ENCODE assay signal across 14 cellular contexts in genomic region chr7:133207687-133208086, GRCh38. TPM values are rescaled to one million over a fixed set of nuclear protein-coding genes. Genes with fewer than 3 reads are reported as not detected.
DNase-seq lines count a peak whose midpoint lies in the region; ATAC-seq, FAIRE-seq and TF ChIP-seq lines count a peak whose summit lies in the region.
"Had no signal": no experiment of that assay in that cellular context is flagged by ENCODE, and none has a peak within 500 bp of the region (broad histone marks: within the 10 kb centered on the region; RNA-seq: fewer than 3 reads in every experiment).

No MANE protein-coding gene starts in this region.

- CTCF ChIA-PET in GM10248 (lab: Yijun Ruan, JAX) = interaction anchor here (1.7 kb wide), 1 partner anchor 10 kb away, joined by 5 read pairs; no protein-coding TSS in a partner anchor
- CTCF ChIA-PET in GM12878 (lab: Yijun Ruan, JAX) = interaction anchor here (0.6 to 1.2 kb wide), 3 partner anchors 12 to 1118 kb away, joined by 3 to 4 read pairs (median 4); no protein-coding TSS in a partner anchor

- H3K4me3 Mint-ChIP-seq in activated naive CD8-positive, alpha-beta T cell treated with anti-CD3 and anti-CD28 coated beads for 36 hours = no peak overlapping the region
- H3K4me3 Mint-ChIP-seq: activated CD4-positive, alpha-beta T cell treated with anti-CD3 and anti-CD28 coated beads, Interleukin-2, amount 10 ng/mL, durations not matched to agents 24 days and 14 days; naive thymus-derived CD4-positive, alpha-beta T cell; stimulated activated naive CD8-positive, alpha-beta T cell treated with anti-CD3 and anti-CD28 coated beads, Interleukin-15, amount 100 ng/mL, for 72 hours had no signal

- H2AK5ac ChIP-seq in neuronal stem cell (ENCODE audit: low read depth, low read length) = no peak overlapping the region

- TF ChIP-seq CTCF in GM10248 (IDR thresholded peaks at IDR 0.05; ENCODE audit: control extremely low read depth, extremely low read depth, low read depth, missing control alignments) (peak; percentile 7), GM12878 (IDR thresholded peaks at IDR 0.05 in 2 of 3, conservative IDR thresholded peaks at IDR 0.05 in 1 of 3; ENCODE audit: control insufficient read depth in 2 of 3, extremely low read depth in 1 of 3, insufficient read depth in 1 of 3, low read depth in 3 of 3, low read length in 3 of 3) (peak; percentile 24 to 36 (median 28); a peak in 4 of 6 replicates)

- in situ Hi-C loops in GM12878 (cut with MboI) = no loop called here

- no TSS peak for BruUV-seq in GM12878 (replicated peaks; lab: Mats Ljungman, UMichigan)

- FAIRE-seq in GM12878 (lab: Jason Lieb, UNC) = no peak

- H2BK15ac ChIP-seq in neuronal stem cell (ENCODE audit: low read length) = no peak overlapping the region

- H2BK12ac ChIP-seq in neuronal stem cell (ENCODE audit: low read length) = no peak overlapping the region

- H4K8ac ChIP-seq in neuronal stem cell (ENCODE audit: low read depth, low read length) = no peak overlapping the region

- H3K9ac ChIP-seq in GM12878 (ENCODE audit: control insufficient read depth, insufficient read depth, low read length) (no peak overlapping the region), neuronal stem cell (ENCODE audit: low read depth, low read length, poor library complexity) (no peak overlapping the region)

- no peaks in the 10 kb centered on the region for H3K79me1 ChIP-seq in neuronal stem cell (ENCODE audit: low read depth, low read length)

- no peak overlapping the region for H2BK120ac ChIP-seq in neuronal stem cell (ENCODE audit: low read depth, low read length)

- ATAC-seq in GM12878 (peak; percentile 66), HG02870 (IDR thresholded peaks at IDR 0.05; ENCODE audit: unreplicated experiment) (no peak)
- no peak for ATAC-seq in stimulated activated naive CD8-positive, alpha-beta T cell treated with anti-CD3 and anti-CD28 coated beads, Interleukin-15, Interleukin-2, amounts not matched to agents 100 U/mL and 50 U/mL, for 24 hours
- ATAC-seq: naive thymus-derived CD4-positive, alpha-beta T cell; stimulated activated naive CD8-positive, alpha-beta T cell treated with anti-CD3 and anti-CD28 coated beads, Interleukin-15, amount 100 ng/mL, for 72 hours had no signal

- no peak overlapping the region for H3K27ac Mint-ChIP-seq in activated naive CD8-positive, alpha-beta T cell treated with anti-CD3 and anti-CD28 coated beads for 36 hours
- H3K27ac Mint-ChIP-seq: activated CD4-positive, alpha-beta T cell treated with anti-CD3 and anti-CD28 coated beads, Interleukin-2, amount 10 ng/mL, durations not matched to agents 24 days and 14 days; naive thymus-derived CD4-positive, alpha-beta T cell; stimulated activated naive CD8-positive, alpha-beta T cell treated with anti-CD3 and anti-CD28 coated beads, Interleukin-15, amount 100 ng/mL, for 72 hours had no signal

- no peak overlapping the region for H3K18ac ChIP-seq in neuronal stem cell (ENCODE audit: low read length)

- no peak for TF ChIP-seq EP300 in GM12878 (IDR thresholded peaks at IDR 0.05; ENCODE audit: borderline replicate concordance in 1 of 2, control insufficient read depth in 1 of 2, low read depth in 2 of 2, low read length in 2 of 2)

- POLR2A ChIA-PET in GM10248 (lab: Yijun Ruan, JAX) (no interaction called here), GM12878 (lab: Charles Lee) (no interaction called here)

- no peak overlapping the region for H3K23ac ChIP-seq in neuronal stem cell (ENCODE audit: low read depth, low read length, poor library complexity)

- no peak overlapping the region for H3K4ac ChIP-seq in neuronal stem cell (ENCODE audit: low read length)

- H3K27ac ChIP-seq in GM12878 (ENCODE audit: control insufficient read depth, insufficient read depth) (no peak overlapping the region), neuronal stem cell (replicated peaks; ENCODE audit: low read length) (no peak overlapping the region)
- H3K27ac ChIP-seq: HL-60, SJSA1 had no signal

- no peak overlapping the region for H3K14ac ChIP-seq in neuronal stem cell (ENCODE audit: low read length)

- peak; percentile 49 for TF ChIP-seq RAD21 in GM12878 (IDR thresholded peaks at IDR 0.05; ENCODE audit: insufficient read depth, low read depth, low read length)

- no peaks in the 10 kb centered on the region for H4K20me1 ChIP-seq in GM12878 (ENCODE audit: control insufficient read depth, insufficient read depth)

- H3K9me3 ChIP-seq in GM12878 (replicated peaks; ENCODE audit: control insufficient read depth, insufficient read depth, low read length) (no peaks in the 10 kb centered on the region), neuronal stem cell (replicated peaks in 1 of 2; ENCODE audit: control insufficient read depth in 2 of 2, insufficient read depth in 1 of 2, low read depth in 1 of 2, low read length in 2 of 2) (peaks cover 0 to 3% of the 10 kb centered on the region in 2 donors)
- H3K9me3 ChIP-seq: SJSA1 had no signal

- H3K4me3 ChIP-seq in GM12878 (no peak overlapping the region), neuronal stem cell (ENCODE audit: low read length in 2 of 2) (no peak overlapping the region)
- H3K4me3 ChIP-seq: SJSA1 had no signal

- no peaks in the 10 kb centered on the region for H3K4me1 Mint-ChIP-seq in activated naive CD8-positive, alpha-beta T cell treated with anti-CD3 and anti-CD28 coated beads for 36 hours
- H3K4me1 Mint-ChIP-seq: activated CD4-positive, alpha-beta T cell treated with anti-CD3 and anti-CD28 coated beads, Interleukin-2, amount 10 ng/mL, durations not matched to agents 24 days and 14 days; naive thymus-derived CD4-positive, alpha-beta T cell; stimulated activated naive CD8-positive, alpha-beta T cell treated with anti-CD3 and anti-CD28 coated beads, Interleukin-15, amount 100 ng/mL, for 72 hours had no signal

- no peaks in the 10 kb centered on the region for H3K36me3 Mint-ChIP-seq in activated naive CD8-positive, alpha-beta T cell treated with anti-CD3 and anti-CD28 coated beads for 36 hours
- H3K36me3 Mint-ChIP-seq: naive thymus-derived CD4-positive, alpha-beta T cell had no signal

- no peaks in the 10 kb centered on the region for H3K27me3 ChIP-seq in GM12878 (replicated peaks in 1 of 2; ENCODE audit: control insufficient read depth in 2 of 2, insufficient read depth in 2 of 2, low read length in 1 of 2)
- no peaks in the 10 kb centered on the region for H3K27me3 ChIP-seq in neuronal stem cell (ENCODE audit: control insufficient read depth in 3 of 3, insufficient read depth in 3 of 3, low read depth in 1 of 3, low read length in 3 of 3)

- peak; percentile 20 for DNase-seq in GM10248 (ENCODE audit: extremely low spot score)
- DNase-seq in Kasumi-1 (lab: John Stamatoyannopoulos, UW) = peak; percentile 84 to 88
- no peak for DNase-seq in GM12878 (ENCODE audit: low read depth, low spot score)
- DNase-seq in neuronal stem cell (ENCODE audit: low spot score) = no peak
- DNase-seq in stimulated activated naive CD8-positive, alpha-beta T cell treated with anti-CD3 and anti-CD28 coated beads, Interleukin-15, Interleukin-2, amounts not matched to agents 100 U/mL and 50 U/mL, for 24 hours = no peak
- no peak for DNase-seq in activated naive CD8-positive, alpha-beta T cell treated with anti-CD3 and anti-CD28 coated beads for 36 hours
- DNase-seq in HPDE6-E6E7 (ENCODE audit: extremely low spot score) = no peak
- DNase-seq: activated CD4-positive, alpha-beta T cell treated with anti-CD3 and anti-CD28 coated beads, Interleukin-2, amount 10 ng/mL, durations not matched to agents 24 days and 14 days; activated naive CD4-positive, alpha-beta T cell treated with anti-CD3 and anti-CD28 coated beads, Interleukin-2, amount 50 U/mL, for 16 hours; naive thymus-derived CD4-positive, alpha-beta T cell; stimulated activated naive CD8-positive, alpha-beta T cell treated with anti-CD3 and anti-CD28 coated beads, Interleukin-15, amount 100 ng/mL, for 72 hours had no signal

- SMC1A ChIA-PET in GM12878 (lab: Charles Lee; ENCODE audit: uncharacterized antibody, unreplicated experiment) = interaction anchor here (0.5 to 1.0 kb wide), 4 partner anchors 9 to 244 kb away, joined by 3 to 7 read pairs (median 3); no protein-coding TSS in a partner anchor

- H3K4me1 ChIP-seq in GM12878 (ENCODE audit: control insufficient read depth, insufficient read depth, low read length) = no peaks in the 10 kb centered on the region
- no peaks in the 10 kb centered on the region for H3K4me1 ChIP-seq in neuronal stem cell (ENCODE audit: control insufficient read depth in 2 of 2, insufficient read depth in 1 of 2, low read depth in 1 of 2, low read length in 2 of 2)
- H3K4me1 ChIP-seq: SJSA1 had no signal

- H3K27me3 Mint-ChIP-seq in activated naive CD8-positive, alpha-beta T cell treated with anti-CD3 and anti-CD28 coated beads for 36 hours = peaks cover 22% of the 10 kb centered on the region

- H3K9me3 Mint-ChIP-seq in activated naive CD8-positive, alpha-beta T cell treated with anti-CD3 and anti-CD28 coated beads for 36 hours = peaks cover under 1% of the 10 kb centered on the region
- H3K9me3 Mint-ChIP-seq: stimulated activated naive CD8-positive, alpha-beta T cell treated with anti-CD3 and anti-CD28 coated beads, Interleukin-15, amount 100 ng/mL, for 72 hours had no signal

- no peak for TF ChIP-seq POLR2A in GM12878 (IDR thresholded peaks at IDR 0.05; ENCODE audit: low read depth, low read length)

- H3K36me3 ChIP-seq in GM12878 (ENCODE audit: control insufficient read depth in 2 of 2, insufficient read depth in 2 of 2, low read length in 1 of 2) = no peaks in the 10 kb centered on the region
- no peaks in the 10 kb centered on the region for H3K36me3 ChIP-seq in neuronal stem cell (replicated peaks in 1 of 2; ENCODE audit: control insufficient read depth in 2 of 2, insufficient read depth in 2 of 2, low read length in 2 of 2)
- H3K36me3 ChIP-seq: SJSA1 had no signal

- H2AFZ ChIP-seq in GM12878 (ENCODE audit: control insufficient read depth, low read depth, low read length) (no peak overlapping the region), neuronal stem cell (ENCODE audit: low read length) (peak overlapping the region; percentile 66)

- H3K79me2 ChIP-seq in GM12878 (ENCODE audit: control insufficient read depth, insufficient read depth, low read length) = no peaks in the 10 kb centered on the region

- H3K4me2 ChIP-seq in GM12878 (ENCODE audit: control insufficient read depth, insufficient read depth) (no peak overlapping the region), neuronal stem cell (ENCODE audit: insufficient read depth, low read length, poor library complexity, severe bottlenecking) (no peak overlapping the region)

- H2BK5ac ChIP-seq in neuronal stem cell (ENCODE audit: low read length) = no peak overlapping the region

- RAD21 ChIA-PET in GM12878 (lab: Charles Lee; ENCODE audit: unreplicated experiment) = interaction anchor here (0.8 to 1.0 kb wide), 2 partner anchors 226 to 497 kb away, joined by 3 to 4 read pairs; no protein-coding TSS in a partner anchor

- WGBS in GM12878 (ENCODE audit: insufficient coverage, insufficient replicate concordance, low lambda C conversion rate, missing lambda C conversion rate) = 2% methylated on average over 2 of the region's 2 CpGs
- WGBS in neuronal stem cell (ENCODE audit: extremely low coverage in 2 of 2, insufficient read length in 2 of 2, insufficient replicate concordance in 1 of 2), 2 donors = no CpG with 5 or more reads among the region's 2 CpGs

- intact Hi-C loops in GM12878 (cut with micrococcal nuclease; ENCODE audit: unreplicated experiment) = loop anchor here (10.0 kb wide), 1 partner anchor 493 kb away; no protein-coding TSS in a partner anchor

- H4K91ac ChIP-seq in neuronal stem cell (ENCODE audit: low read depth, low read length, poor library complexity) = no peak overlapping the region

RNA-seq across cellular contexts. Expression of gene EXOC4, which starts 45.2 kb away (rescaled TPM):
- total RNA-seq in GM12878 (2013; cell fraction: nucleolus; rRNA removed) = 384 and 424 TPM in 2 replicates
- 38.2 and 45.6 TPM in 2 replicates for total RNA-seq in GM12878 (2014; rRNA removed)
- total RNA-seq in GM12878 (2014; rRNA removed; fragmentation: Illumina TruSeq; extraction: Trizol) = 37.3 and 38.3 TPM in 2 replicates
- total RNA-seq in GM12878 (2021) = 36.5 and 44.5 TPM in 2 replicates
- polyA plus RNA-seq in GM12878 (2011; ENCODE audit: low read depth) = 19.3 TPM
- polyA plus RNA-seq in GM12878 (2011; rRNA removed) = 41.1 and 47.1 TPM in 2 replicates
- 30.6 and 33.0 TPM in 2 replicates for polyA plus RNA-seq in GM12878 (2011; cell fraction: cytosol; rRNA removed)
- 33.3 and 42.1 TPM in 2 replicates for polyA plus RNA-seq in GM12878 (2011; cell fraction: nucleus; rRNA removed)
- polyA plus RNA-seq in GM12878 (2012) = 21.7 and 24.2 TPM in 2 replicates
- 33.6 and 41.8 TPM in 2 replicates for polyA plus RNA-seq in GM12878 (2014; fragmentation: Illumina TruSeq; extraction: Trizol)
- polyA plus RNA-seq in GM12878 (2014; fragmentation: Nextera tagmentation; extraction: Ambion mirVana) = 10 to 100 TPM; 13.2 to 14.5 TPM
- 21.8 and 24.6 TPM in 2 replicates for polyA plus RNA-seq in GM12878 (2014; rRNA removed)
- polyA plus RNA-seq in GM12878 (2016; fragmentation: Nextera tagmentation; extraction: Ambion mirVana) = 10 to 100 TPM; 24.1 to 25.7 TPM
- 145 and 159 TPM in 2 replicates for polyA minus RNA-seq in GM12878 (2011; rRNA and poly(A)+ RNA removed)
- 20.8 TPM in 2 replicates for polyA minus RNA-seq in GM12878 (2011; cell fraction: cytosol; rRNA and poly(A)+ RNA removed)
- polyA minus RNA-seq in GM12878 (2011; cell fraction: nucleus; rRNA and poly(A)+ RNA removed) = 150 and 184 TPM in 2 replicates
- polyA plus RNA-seq in neuronal stem cell (2013, experiment 1 of 2) = 45.1 TPM
- 43.6 TPM for polyA plus RNA-seq in neuronal stem cell (2013, experiment 2 of 2)
- total RNA-seq in activated naive CD8-positive, alpha-beta T cell treated with anti-CD3 and anti-CD28 coated beads for 36 hours = 10 to 100 TPM; 41.7 to 45.7 TPM

Comparison
In these comparisons a context has a peak if more than half of its experiments do, and no peak if none do; other contexts are left out.
1. DNase-seq: peak in GM10248 (single experiment) and Kasumi-1 (2 of 2); none in GM12878 (single experiment), neuronal stem cell (single experiment), stimulated activated naive CD8-positive, alpha-beta T cell treated with anti-CD3 and anti-CD28 coated beads, Interleukin-15, Interleukin-2, amounts not matched to agents 100 U/mL and 50 U/mL, for 24 hours (single experiment), activated naive CD8-positive, alpha-beta T cell treated with anti-CD3 and anti-CD28 coated beads for 36 hours (single experiment) and HPDE6-E6E7 (single experiment).